ENCODE assay signal across 13 cellular contexts in genomic region chrX:7084841-7085240, GRCh38.
"Had no signal": no experiment of that assay in that cellular context is flagged by ENCODE, and none has a peak within 500 bp of the region (broad histone marks: within the 10 kb centered on the region; RNA-seq: fewer than 3 reads in every experiment).

No MANE protein-coding gene starts in this region.

- H3K9me3 ChIP-seq: breast epithelium, stomach had no signal

- H3K4me1 ChIP-seq: breast epithelium had no signal

- H3K4me3 ChIP-seq: breast epithelium, skin epidermis, stomach had no signal

- H3K27ac Mint-ChIP-seq: endodermal cell, mesothelial cell of epicardium had no signal

- H3K27me3 Mint-ChIP-seq: activated naive CD8-positive, alpha-beta T cell treated with anti-CD3 and anti-CD28 coated beads, Interleukin-2, amount 10 ng/mL, durations not matched to agents 7 days and 5 days had no signal

- H3K27ac ChIP-seq: breast epithelium, skin epidermis had no signal

- H3K27me3 ChIP-seq: breast epithelium, stomach had no signal

- H3K36me3 ChIP-seq: breast epithelium had no signal

- DNase-seq: activated gamma-delta T cell; activated naive CD8-positive, alpha-beta T cell treated with anti-CD3 and anti-CD28 coated beads, Interleukin-2, amount 10 ng/mL, durations not matched to agents 7 days and 5 days; activated T-cell treated with anti-CD3 and anti-CD28 coated beads, Interleukin-2, amount 50 U/mL, for 24 hours; anterior cingulate cortex; endodermal cell; erythroblast; hippocampal formation; posterior cingulate gyrus; stimulated activated CD4-positive, alpha-beta T cell treated with anti-CD3 and anti-CD28 coated beads, Interleukin-4, amount 100 ng/mL, for 4 hours; stomach had no signal

- H3K4me3 Mint-ChIP-seq: activated T-cell treated with anti-CD3 and anti-CD28 coated beads, Interleukin-2, amount 50 U/mL, for 24 hours; endodermal cell; mesothelial cell of epicardium had no signal

- H3K9me3 Mint-ChIP-seq: activated naive CD8-positive, alpha-beta T cell treated with anti-CD3 and anti-CD28 coated beads, Interleukin-2, amount 10 ng/mL, durations not matched to agents 7 days and 5 days; activated T-cell treated with anti-CD3 and anti-CD28 coated beads, Interleukin-2, amount 50 U/mL, for 24 hours; endodermal cell; mesothelial cell of epicardium had no signal
